8 cellular contexts compared by ENCODE assay signal in the genomic region with DNA sequence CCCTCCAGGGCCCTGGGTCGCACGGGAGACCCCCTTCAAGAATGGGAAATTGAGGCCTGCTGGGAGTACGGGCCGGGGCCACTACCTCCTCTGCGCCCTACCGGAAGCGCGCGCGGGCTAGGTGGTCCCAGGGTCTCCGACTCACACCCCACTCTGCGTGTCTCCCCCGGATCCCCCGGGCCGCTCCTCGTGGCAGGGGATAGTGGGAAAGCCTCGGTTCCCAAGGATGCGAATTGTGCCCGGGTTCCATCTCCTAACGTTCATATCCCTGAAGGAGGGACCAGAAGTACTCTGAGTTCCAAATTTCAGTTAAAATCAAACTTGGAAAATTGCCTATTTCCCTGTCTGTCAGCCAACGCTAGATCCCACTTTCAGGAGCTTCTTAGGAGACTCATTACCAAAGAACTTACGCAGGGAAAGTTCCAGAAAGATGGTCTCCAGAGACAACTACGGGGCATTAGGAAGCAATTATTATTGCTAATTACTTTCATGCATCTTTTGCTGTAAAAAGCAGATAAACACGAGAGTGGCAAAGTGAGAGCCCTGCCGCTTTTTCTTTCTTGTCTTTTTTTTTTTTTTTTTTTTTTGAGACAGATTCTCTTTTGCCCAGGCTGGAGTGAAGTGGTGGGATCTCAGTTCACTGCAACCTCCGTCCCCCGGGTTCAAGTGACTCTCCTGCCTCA. TPM values are rescaled to one million over a fixed set of nuclear protein-coding genes. Genes with fewer than 3 reads are reported as not detected.
DNase-seq lines count a peak whose midpoint lies in the region; ATAC-seq, FAIRE-seq and TF ChIP-seq lines count a peak whose summit lies in the region.

No MANE protein-coding gene starts in this region.

- DNase-seq in AG08396 (ENCODE audit: low spot score) (peak; percentile 43), MG63 (no peak), H1 (ENCODE audit: low read depth in 1 of 2, low spot score in 2 of 2) (peak in 1 of 2 experiments; percentile 51), COR-L47 (lab: John Stamatoyannopoulos, UW) (no peak)
- DNase-seq in effector CD4-positive, alpha-beta T cell = no peak

- H3K79me1 ChIP-seq in H1 (ENCODE audit: low read depth, low read length) = peaks cover 12% of the 10 kb centered on the region

- H3K79me2 ChIP-seq in H1 (ENCODE audit: control insufficient read depth in 1 of 2, insufficient read depth in 2 of 2, low read length in 2 of 2) = peaks cover 40 to 55% of the 10 kb centered on the region in 2 experiments

- peak overlapping the region; percentile 77 for H3K4me3 ChIP-seq in MG63
- peak overlapping the region; percentile 85 to 90 (median 87) for H3K4me3 ChIP-seq in H1 (ENCODE audit: extremely low read depth in 1 of 4, insufficient read depth in 2 of 4, low read depth in 3 of 4, low read length in 4 of 4)
- peak overlapping the region; percentile 97 for H3K4me3 ChIP-seq in neuron (ENCODE audit: low read length)

- no peaks in the 10 kb centered on the region for H3K9me3 ChIP-seq in MG63
- H3K9me3 ChIP-seq in H1 (ENCODE audit: insufficient read depth in 2 of 2, low read depth in 1 of 2, low read length in 1 of 2) = no peaks in the 10 kb centered on the region
- no peaks in the 10 kb centered on the region for H3K9me3 ChIP-seq in neuron (ENCODE audit: low read length)

- peak overlapping the region; percentile 74 to 96 (median 78) for H3K9ac ChIP-seq in H1 (replicated peaks in 1 of 4; ENCODE audit: extremely low read depth in 1 of 4, low read depth in 3 of 4, low read length in 3 of 4)

- peaks cover 13% of the 10 kb centered on the region for H3K23me2 ChIP-seq in H1 (ENCODE audit: low read depth, low read length)

- H4K91ac ChIP-seq in H1 (replicated peaks; ENCODE audit: insufficient read length, low read length) = peak overlapping the region; percentile 93

- TF ChIP-seq RAD21 in H1 (IDR thresholded peaks at IDR 0.05 in 1 of 2, conservative IDR thresholded peaks at IDR 0.05 in 1 of 2; ENCODE audit: low read depth in 2 of 2, low read length in 2 of 2) = no peak

- no peak overlapping the region for H2BK15ac ChIP-seq in H1 (ENCODE audit: low read length)

- POLR2A ChIA-PET in H1 (lab: Charles Lee; ENCODE audit: partially characterized antibody) = interaction anchor here (0.6 to 5.9 kb wide), 19 partner anchors 10 to 281 kb away, joined by 3 to 57 read pairs (median 5); a partner anchor contains a TSS

- peak overlapping the region; percentile 44 for H2BK120ac ChIP-seq in H1 (replicated peaks; ENCODE audit: low read depth, low read length)

- 0 out of 2 replicates have a peak overlapping the region, but pooled peaks have one; percentile 78 for H2BK5ac ChIP-seq in H1 (ENCODE audit: low read depth, low read length)

- no peak overlapping the region for H2BK12ac ChIP-seq in H1 (ENCODE audit: low read depth, low read length)

- H4K20me1 ChIP-seq in H1 (replicated peaks in 1 of 2; ENCODE audit: control insufficient read depth in 1 of 2, insufficient read depth in 2 of 2, low read length in 2 of 2) = peaks cover 7 to 16% of the 10 kb centered on the region in 2 experiments

- 16% methylated on average over 23 of the region's 27 CpGs; no CpG with 5 or more reads in 1 of the 2 experiments for WGBS in H1 (ENCODE audit: extremely low coverage in 1 of 2, insufficient coverage in 1 of 2, insufficient read length in 1 of 2, insufficient replicate concordance in 2 of 2, low coverage in 1 of 2, low lambda C conversion rate in 2 of 2, missing lambda C conversion rate in 1 of 2), 2 experiments

- no peak for TF ChIP-seq POLR2A in H1 (IDR thresholded peaks at IDR 0.05; ENCODE audit: control extremely low read depth in 1 of 2, low read depth in 2 of 2, low read length in 2 of 2)

- no peak overlapping the region for H3K4ac ChIP-seq in H1 (replicated peaks; ENCODE audit: insufficient read length, low read depth, low read length)

- H3K23ac ChIP-seq in H1 (ENCODE audit: insufficient read length) = no peak overlapping the region

- H3K27me3 ChIP-seq in MG63 (no peaks in the 10 kb centered on the region), H1 (replicated peaks in 1 of 4; ENCODE audit: control insufficient read depth in 3 of 4, extremely low read depth in 1 of 4, insufficient read depth in 3 of 4, low read length in 3 of 4) (no peaks in the 10 kb centered on the region), neuron (ENCODE audit: insufficient read depth, low read length) (no peaks in the 10 kb centered on the region)

- H3K36me3 ChIP-seq in MG63 = peaks cover 35% of the 10 kb centered on the region
- peaks cover 0 to 5% (median 2%) of the 10 kb centered on the region in 4 experiments; a peak in 3 of 8 replicates for H3K36me3 ChIP-seq in H1 (ENCODE audit: control insufficient read depth in 2 of 4, insufficient read depth in 4 of 4, low read length in 3 of 4)
- peaks cover 7% of the 10 kb centered on the region for H3K36me3 ChIP-seq in neuron (ENCODE audit: insufficient read depth, low read length)

- H3K14ac ChIP-seq in H1 (ENCODE audit: insufficient read length) = peak overlapping the region; percentile 79

- peak overlapping the region; percentile 65 for H3K56ac ChIP-seq in H1 (replicated peaks; ENCODE audit: insufficient read length, low read depth, low read length)

- peak overlapping the region; percentile 73; the same call in 1 of the 2 replicates for H3K27ac ChIP-seq in H1 (ENCODE audit: low read depth, low read length)

- H2AFZ ChIP-seq in H1 (ENCODE audit: low read length) (no peak overlapping the region), neuron (ENCODE audit: low read depth, low read length) (peak overlapping the region; percentile 99)

- H3K18ac ChIP-seq in H1 (ENCODE audit: extremely low read depth, low read length) = peak overlapping the region; percentile 95; the same call in 1 of the 2 replicates

- CTCF ChIA-PET in H1 (lab: Charles Lee; ENCODE audit: partially characterized antibody) = interaction anchor here (1.0 to 2.1 kb wide), 6 partner anchors 10 to 34 kb away, joined by 3 to 11 read pairs (median 4); no protein-coding TSS in a partner anchor

- peaks cover 6 to 8% (median 6%) of the 10 kb centered on the region in 4 experiments for H3K4me1 ChIP-seq in H1 (replicated peaks in 1 of 4; ENCODE audit: control insufficient read depth in 3 of 4, insufficient read depth in 4 of 4, low read length in 3 of 4)
- peaks cover 11% of the 10 kb centered on the region for H3K4me1 ChIP-seq in neuron (ENCODE audit: insufficient read depth, low read length)

- peak overlapping the region; percentile 35 for H4K5ac ChIP-seq in H1 (ENCODE audit: insufficient read length, low read depth, low read length)

- no peak for TF ChIP-seq CTCF in H1 (IDR thresholded peaks at IDR 0.05; ENCODE audit: control extremely low read depth in 1 of 3, insufficient read depth in 1 of 3, low read depth in 1 of 3, low read length in 3 of 3)

- FAIRE-seq in H1 (lab: Jason Lieb, UNC) = no peak

- peak overlapping the region; percentile 39; the same call in 1 of the 2 replicates for H2AK5ac ChIP-seq in H1 (ENCODE audit: low read depth, low read length)

- 0 out of 2 replicates have a peak overlapping the region, but pooled peaks have one; percentile 9 for H4K8ac ChIP-seq in H1 (ENCODE audit: extremely low read depth, insufficient read depth, low read length)

- TF ChIP-seq EP300 in H1 (IDR thresholded peaks at IDR 0.05; ENCODE audit: borderline replicate concordance in 1 of 2, low read depth in 2 of 2, low read length in 2 of 2) = no peak

- no peak overlapping the region for H2BK20ac ChIP-seq in H1 (ENCODE audit: low read length)

- ATAC-seq in GM19372 (IDR thresholded peaks at IDR 0.05; ENCODE audit: low read depth, unreplicated experiment) = peak; percentile 12
- ATAC-seq in GM21367 (IDR thresholded peaks at IDR 0.05; ENCODE audit: unreplicated experiment) = no peak

- H3K4me2 ChIP-seq in H1 (ENCODE audit: insufficient read depth in 1 of 2, low read depth in 2 of 2, low read length in 2 of 2) = peak overlapping the region; percentile 70 to 79

TF ChIP-seq in H1, 55 proteins besides CTCF, POLR2A, EP300 and RAD21:
- TF ChIP-seq ASH2L (IDR thresholded peaks at IDR 0.05; ENCODE audit: low read length) (peak; percentile 26), HDAC6 (IDR thresholded peaks at IDR 0.05; ENCODE audit: low read depth, low read length) (no peak), SIN3A (conservative IDR thresholded peaks at IDR 0.05 in 1 of 2, IDR thresholded peaks at IDR 0.05 in 1 of 2; ENCODE audit: low read depth in 1 of 2, low read length in 2 of 2) (0 out of 4 replicates have a peak, but pooled peaks of 1 of the 2 experiments have one; percentile 8)
TF ChIP-seq in H1: peak in this region for 2.

RNA-seq across cellular contexts. Expression of a gene that starts 0.9 kb away (rescaled TPM):
- 71.5 and 73.9 TPM in 2 replicates for total RNA-seq in MG63 (2014; rRNA removed; shearing (Covaris generic); ENCODE audit: low replicate concordance)
- 61.4 and 62.6 TPM in 2 replicates for total RNA-seq in H1 (2021; fragmentation: NEBNext Ultra II Directional; extraction: Animal tissue kit (Norgen Biotek cat#: 25700))
- polyA plus RNA-seq in H1 (2011; rRNA removed) = 47.2 and 60.9 TPM in 2 replicates
- 63.9 TPM for polyA plus RNA-seq in H1 (2011; cell fraction: cytosol; rRNA removed)
- 42.1 TPM for polyA plus RNA-seq in H1 (2011; cell fraction: nucleus; rRNA removed)
- 39.8 to 46.0 TPM (median 43.3 TPM) in 4 replicates for polyA plus RNA-seq in H1 (2012, experiment 1 of 2)
- 24.2 TPM for polyA plus RNA-seq in H1 (2012, experiment 2 of 2)
- polyA plus RNA-seq in H1 (2013, experiment 1 of 2) = 37.7 TPM
- 37.8 TPM for polyA plus RNA-seq in H1 (2013, experiment 2 of 2)
- polyA minus RNA-seq in H1 (2011; rRNA and poly(A)+ RNA removed) = 59.5 and 70.5 TPM in 2 replicates
- polyA minus RNA-seq in H1 (2011; cell fraction: cytosol; rRNA and poly(A)+ RNA removed) = 40.0 TPM
- 48.7 TPM for polyA minus RNA-seq in H1 (2011; cell fraction: nucleus; rRNA and poly(A)+ RNA removed)

RNA-seq across cellular contexts. Expression of a gene that starts 35.1 kb away (rescaled TPM):
- 17.9 and 18.9 TPM in 2 replicates for total RNA-seq in MG63 (2014; rRNA removed; shearing (Covaris generic); ENCODE audit: low replicate concordance)
- 20.1 and 21.9 TPM in 2 replicates for total RNA-seq in H1 (2021; fragmentation: NEBNext Ultra II Directional; extraction: Animal tissue kit (Norgen Biotek cat#: 25700))
- 21.6 and 27.7 TPM in 2 replicates for polyA plus RNA-seq in H1 (2011; rRNA removed)
- polyA plus RNA-seq in H1 (2011; cell fraction: cytosol; rRNA removed) = 27.6 TPM
- 37.3 TPM for polyA plus RNA-seq in H1 (2011; cell fraction: nucleus; rRNA removed)
- polyA plus RNA-seq in H1 (2012, experiment 1 of 2) = 18.5 to 21.2 TPM (median 19.9 TPM) in 4 replicates
- 4.8 TPM for polyA plus RNA-seq in H1 (2012, experiment 2 of 2)
- 11.0 TPM for polyA plus RNA-seq in H1 (2013, experiment 1 of 2)
- 9.9 TPM for polyA plus RNA-seq in H1 (2013, experiment 2 of 2)
- 31.9 and 39.7 TPM in 2 replicates for polyA minus RNA-seq in H1 (2011; rRNA and poly(A)+ RNA removed)
- 15.6 TPM for polyA minus RNA-seq in H1 (2011; cell fraction: cytosol; rRNA and poly(A)+ RNA removed)
- 29.7 TPM for polyA minus RNA-seq in H1 (2011; cell fraction: nucleus; rRNA and poly(A)+ RNA removed)
